12 cellular contexts compared by ENCODE assay signal in genomic region chr9:33827285-33827684, GRCh38. TPM values are rescaled to one million over a fixed set of nuclear protein-coding genes. Genes with fewer than 3 reads are reported as not detected.
"Had no signal": no experiment of that assay in that cellular context is flagged by ENCODE, and none has a peak within 500 bp of the region (broad histone marks: within the 10 kb centered on the region; RNA-seq: fewer than 3 reads in every experiment).

No MANE protein-coding gene starts in this region.

RNA-seq across cellular contexts. Expression of gene PRSS3, which starts 31.9 kb away (rescaled TPM):
- total RNA-seq: neural crest cell, occipital lobe, omental fat pad, osteocyte, progenitor cell of endocrine pancreas, right cardiac atrium, sciatic nerve, smooth muscle cell had no signal
- polyA plus RNA-seq: naive thymus-derived CD4-positive, alpha-beta T cell; naive thymus-derived CD8-positive, alpha-beta T cell; neural cell; ovary; right cardiac atrium; smooth muscle cell had no signal
